In genomic region chr20:60652615-60653014, GRCh38 we compare ENCODE assay signal across 21 cellular contexts.
DNase-seq lines count a peak whose midpoint lies in the region; ATAC-seq and TF ChIP-seq lines count a peak whose summit lies in the region.
"Had no signal": no experiment of that assay in that cellular context is flagged by ENCODE, and none has a peak within 500 bp of the region (broad histone marks: within the 10 kb centered on the region; RNA-seq: fewer than 3 reads in every experiment).

No MANE protein-coding gene starts in this region.

- peak; percentile 56 for DNase-seq in natural killer cell treated with Interleukin-12 subunit alpha and Interleukin-12 subunit beta and Interleukin-15 and Interleukin-18, amount 100 ng/mL, for 72 hours (ENCODE audit: low spot score)
- DNase-seq in natural killer cell: no peak
- DNase-seq in MM.1S: peak; percentile 26
- DNase-seq in adipocyte (ENCODE audit: low read depth): no peak
- no peak for DNase-seq in T-helper 2 cell treated with Interferon-gamma antibody and Interleukin-4, amounts not matched to agents 5 μg/mL and 100 μg/mL, for 36 hours (ENCODE audit: low spot score)
- DNase-seq in DMS153 (lab: John Stamatoyannopoulos, UW): no peak
- DNase-seq: 8988T; ACHN; BE2C; CD4-positive, alpha-beta T cell; CD8-positive, alpha-beta memory T cell; DMS 273 treated with DMSO at 0.1 percent for 48 hours; DMS53; DMS79 treated with DMSO at 0.1 percent for 48 hours; GF-D8; GOT3 had no signal

- H3K27ac Mint-ChIP-seq in natural killer cell treated with Interleukin-12 subunit alpha and Interleukin-12 subunit beta and Interleukin-15 and Interleukin-18, amount 100 ng/mL, for 72 hours: no peak overlapping the region
- H3K27ac Mint-ChIP-seq in natural killer cell: no peak overlapping the region
- no peak overlapping the region for H3K27ac Mint-ChIP-seq in T-helper 2 cell treated with Interferon-gamma antibody and Interleukin-4, amounts not matched to agents 5 μg/mL and 100 μg/mL, for 36 hours
- H3K27ac Mint-ChIP-seq: CD14-positive monocyte; CD4-positive, alpha-beta T cell; CD8-positive, alpha-beta memory T cell; HFFc6 had no signal

- H2AFZ ChIP-seq in MM.1S (ENCODE audit: low read length): no peak overlapping the region

- H3K27ac ChIP-seq in MM.1S (ENCODE audit: low read length): no peak overlapping the region
- H3K27ac ChIP-seq: A549; BLaER1 treated with 17β-estradiol and CSF1 and Interleukin-3, amounts not matched to agents 10 nM and 100 nM had no signal

- no peaks in the 10 kb centered on the region for H3K4me1 Mint-ChIP-seq in natural killer cell treated with Interleukin-12 subunit alpha and Interleukin-12 subunit beta and Interleukin-15 and Interleukin-18, amount 100 ng/mL, for 72 hours (ENCODE audit: low read depth in 2 of 2)
- no peaks in the 10 kb centered on the region for H3K4me1 Mint-ChIP-seq in natural killer cell
- no peaks in the 10 kb centered on the region for H3K4me1 Mint-ChIP-seq in T-helper 2 cell treated with Interferon-gamma antibody and Interleukin-4, amounts not matched to agents 5 μg/mL and 100 μg/mL, for 36 hours (ENCODE audit: low read depth)
- H3K4me1 Mint-ChIP-seq: CD8-positive, alpha-beta memory T cell had no signal

- peaks cover 11 to 30% of the 10 kb centered on the region in 2 donors for H3K27me3 Mint-ChIP-seq in natural killer cell treated with Interleukin-12 subunit alpha and Interleukin-12 subunit beta and Interleukin-15 and Interleukin-18, amount 100 ng/mL, for 72 hours
- peaks cover 15 to 22% of the 10 kb centered on the region in 2 donors for H3K27me3 Mint-ChIP-seq in natural killer cell (ENCODE audit: low read depth in 2 of 2)
- no peaks in the 10 kb centered on the region for H3K27me3 Mint-ChIP-seq in T-helper 2 cell treated with Interferon-gamma antibody and Interleukin-4, amounts not matched to agents 5 μg/mL and 100 μg/mL, for 36 hours (ENCODE audit: low read depth)

- H3K9me2 ChIP-seq in MM.1S (replicated peaks; ENCODE audit: insufficient read depth, low read length): no peaks in the 10 kb centered on the region

- no peak for ATAC-seq in natural killer cell treated with Interleukin-12 subunit alpha and Interleukin-12 subunit beta and Interleukin-15 and Interleukin-18, amount 100 ng/mL, for 72 hours
- ATAC-seq in natural killer cell: no peak
- ATAC-seq: A549 had no signal

- H3K36me3 ChIP-seq in MM.1S (replicated peaks; ENCODE audit: insufficient read depth, low read length) (no peaks in the 10 kb centered on the region), adipocyte (ENCODE audit: control insufficient read depth, insufficient read depth, low read length, severe bottlenecking) (no peaks in the 10 kb centered on the region)
- H3K36me3 ChIP-seq: BE2C; BLaER1 treated with 17β-estradiol and CSF1 and Interleukin-3, amounts not matched to agents 10 nM and 100 nM; HAP-1 had no signal

- no peak for TF ChIP-seq CTCF in natural killer cell (IDR thresholded peaks at IDR 0.05)
- TF ChIP-seq CTCF in MM.1S (IDR thresholded peaks at IDR 0.05; ENCODE audit: low read length): no peak

- intact Hi-C loops in natural killer cell (cut with micrococcal nuclease): no loop called here

- peaks cover 3% of the 10 kb centered on the region for H3K9me3 Mint-ChIP-seq in natural killer cell treated with Interleukin-12 subunit alpha and Interleukin-12 subunit beta and Interleukin-15 and Interleukin-18, amount 100 ng/mL, for 72 hours
- no peaks in the 10 kb centered on the region for H3K9me3 Mint-ChIP-seq in natural killer cell
- peaks cover 22% of the 10 kb centered on the region for H3K9me3 Mint-ChIP-seq in T-helper 2 cell treated with Interferon-gamma antibody and Interleukin-4, amounts not matched to agents 5 μg/mL and 100 μg/mL, for 36 hours

- H3K4me3 ChIP-seq in MM.1S (ENCODE audit: low read length) (no peak overlapping the region), adipocyte (ENCODE audit: low read length) (peak overlapping the region; percentile 35)
- H3K4me3 ChIP-seq: A549; BLaER1 treated with 17β-estradiol and CSF1 and Interleukin-3, amounts not matched to agents 10 nM and 100 nM; HAP-1 had no signal

- H3F3A ChIP-seq in MM.1S (ENCODE audit: insufficient read depth, low read length): no peaks in the 10 kb centered on the region

- H3K4me1 ChIP-seq in MM.1S (ENCODE audit: low read length) (no peaks in the 10 kb centered on the region), adipocyte (ENCODE audit: control insufficient read depth, insufficient read depth, low read length) (peaks cover 19% of the 10 kb centered on the region)
- H3K4me1 ChIP-seq: A549; BE2C; BLaER1 treated with 17β-estradiol and CSF1 and Interleukin-3, amounts not matched to agents 10 nM and 100 nM; HAP-1 had no signal

- no peak overlapping the region for H3K4me3 Mint-ChIP-seq in natural killer cell treated with Interleukin-12 subunit alpha and Interleukin-12 subunit beta and Interleukin-15 and Interleukin-18, amount 100 ng/mL, for 72 hours
- no peak overlapping the region for H3K4me3 Mint-ChIP-seq in natural killer cell
- H3K4me3 Mint-ChIP-seq in T-helper 2 cell treated with Interferon-gamma antibody and Interleukin-4, amounts not matched to agents 5 μg/mL and 100 μg/mL, for 36 hours: no peak overlapping the region
- H3K4me3 Mint-ChIP-seq: CD14-positive monocyte; CD4-positive, alpha-beta T cell; CD8-positive, alpha-beta memory T cell; HFFc6 had no signal

- no peak overlapping the region for H3K9ac ChIP-seq in MM.1S (ENCODE audit: low read length)
- H3K9ac ChIP-seq in adipocyte (ENCODE audit: low read length): no peak overlapping the region
- H3K9ac ChIP-seq: BLaER1 treated with 17β-estradiol and CSF1 and Interleukin-3, amounts not matched to agents 10 nM and 100 nM had no signal

- no peak overlapping the region for H3K4me2 ChIP-seq in MM.1S (ENCODE audit: low read depth, low read length)
- H3K4me2 ChIP-seq: A549; BLaER1 treated with 17β-estradiol and CSF1 and Interleukin-3, amounts not matched to agents 10 nM and 100 nM had no signal

- H3K36me3 Mint-ChIP-seq in natural killer cell treated with Interleukin-12 subunit alpha and Interleukin-12 subunit beta and Interleukin-15 and Interleukin-18, amount 100 ng/mL, for 72 hours: no peaks in the 10 kb centered on the region
- no peaks in the 10 kb centered on the region for H3K36me3 Mint-ChIP-seq in natural killer cell
- H3K36me3 Mint-ChIP-seq in T-helper 2 cell treated with Interferon-gamma antibody and Interleukin-4, amounts not matched to agents 5 μg/mL and 100 μg/mL, for 36 hours (ENCODE audit: low read depth): no peaks in the 10 kb centered on the region
- H3K36me3 Mint-ChIP-seq: CD14-positive monocyte; CD8-positive, alpha-beta memory T cell had no signal

- H3K9me3 ChIP-seq in MM.1S (replicated peaks; ENCODE audit: insufficient read depth, low read length) (no peaks in the 10 kb centered on the region), adipocyte (ENCODE audit: control insufficient read depth, low read length) (peaks cover 22% of the 10 kb centered on the region)
- H3K9me3 ChIP-seq: BE2C, HAP-1 had no signal

- H3K27me3 ChIP-seq in MM.1S (replicated peaks; ENCODE audit: insufficient read depth, low read length) (no peaks in the 10 kb centered on the region; the same call in 1 of the 2 replicates), adipocyte (replicated peaks; ENCODE audit: control insufficient read depth, insufficient read depth, low read length) (no peaks in the 10 kb centered on the region)
- H3K27me3 ChIP-seq: BE2C; BLaER1 treated with 17β-estradiol and CSF1 and Interleukin-3, amounts not matched to agents 10 nM and 100 nM had no signal

- H4K20me1 ChIP-seq in MM.1S (ENCODE audit: insufficient read depth, low read length): no peaks in the 10 kb centered on the region
- H4K20me1 ChIP-seq: BLaER1 treated with 17β-estradiol and CSF1 and Interleukin-3, amounts not matched to agents 10 nM and 100 nM had no signal

- H3K79me2 ChIP-seq in MM.1S (ENCODE audit: low read length): no peaks in the 10 kb centered on the region

Comparison
In these comparisons a context has a peak if more than half of its experiments do, and no peak if none do; other contexts are left out.
1. DNase-seq: peak in natural killer cell treated with Interleukin-12 subunit alpha and Interleukin-12 subunit beta and Interleukin-15 and Interleukin-18, amount 100 ng/mL, for 72 hours (single experiment) and MM.1S (single experiment); none in natural killer cell (single experiment), adipocyte (single experiment), T-helper 2 cell treated with Interferon-gamma antibody and Interleukin-4, amounts not matched to agents 5 μg/mL and 100 μg/mL, for 36 hours (single experiment) and DMS153 (single experiment).